ENCODE assay signal across 11 cellular contexts in genomic region chr20:60011512-60012507, GRCh38. TPM values are rescaled to one million over a fixed set of nuclear protein-coding genes. Genes with fewer than 3 reads are reported as not detected.
A peak's percentile ranks its signal among the peaks of the same experiment; 100 is the strongest.
DNase-seq lines count a peak whose midpoint lies in the region; ATAC-seq and TF ChIP-seq lines count a peak whose summit lies in the region.
"Had no signal": no experiment of that assay in that cellular context is flagged by ENCODE, and none has a peak within 500 bp of the region (broad histone marks: within the 10 kb centered on the region; RNA-seq: fewer than 3 reads in every experiment).

No MANE protein-coding gene starts in this region.

- POLR2A ChIA-PET in T-cell (lab: Charles Lee) = no interaction called here

- H3K9me3 Mint-ChIP-seq in T-cell = peaks cover 0 to 11% (median 0%) of the 10 kb centered on the region in 3 donors
- no peaks in the 10 kb centered on the region for H3K9me3 Mint-ChIP-seq in natural killer cell

- intact Hi-C loops in natural killer cell (cut with micrococcal nuclease) = no loop called here
- intact Hi-C loops in left cardiac atrium (cut with DNase I) = no loop called here

- TF ChIP-seq POLR2A in GM18505 (IDR thresholded peaks at IDR 0.05; ENCODE audit: borderline replicate concordance, extremely low read depth, insufficient read depth, insufficient read length) = no peak

- CTCF ChIA-PET in T-cell (lab: Charles Lee) = interaction anchor here in 1 of 2 donors (0.8 kb wide), 1 partner anchor 12 kb away, joined by 3 read pairs; no protein-coding TSS in a partner anchor

- H3K27me3 Mint-ChIP-seq in T-cell (no peaks in the 10 kb centered on the region), natural killer cell (ENCODE audit: low read depth in 2 of 2) (peaks cover 15 to 18% of the 10 kb centered on the region in 2 donors)

- peak in 2 of 4 experiments; percentile 15 to 66 for ATAC-seq in T-cell (replicated peaks in 1 of 4)
- ATAC-seq in natural killer cell = peak; percentile 28 to 70 (median 57)
- ATAC-seq in HG03025 (IDR thresholded peaks at IDR 0.05; ENCODE audit: low FRiP score, unreplicated experiment) = no peak
- ATAC-seq in left cardiac atrium = no peak
- ATAC-seq in GM18505 (IDR thresholded peaks at IDR 0.05; ENCODE audit: unreplicated experiment) = no peak

- H3K36me3 Mint-ChIP-seq in T-cell (no peaks in the 10 kb centered on the region), natural killer cell (no peaks in the 10 kb centered on the region)

- H3K4me3 Mint-ChIP-seq in T-cell (peak overlapping the region in 2 of 3 donors; percentile 17 to 44), natural killer cell (peak overlapping the region; percentile 88)

- no peak for TF ChIP-seq CTCF in natural killer cell (IDR thresholded peaks at IDR 0.05)

- H3K27ac Mint-ChIP-seq in T-cell = peak overlapping the region in 1 of 2 donors; percentile 13
- peak overlapping the region; percentile 16 to 63 for H3K27ac Mint-ChIP-seq in natural killer cell

- H3K4me1 Mint-ChIP-seq in T-cell (peaks cover 26 to 31% (median 27%) of the 10 kb centered on the region in 3 donors), natural killer cell (peaks cover 35 to 41% of the 10 kb centered on the region in 2 donors)

- DNase-seq in H4 (ENCODE audit: low spot score) = peak; percentile 12
- peak; percentile 70 for DNase-seq in NCI-H146 treated with DMSO at 0.1 percent for 48 hours (lab: John Stamatoyannopoulos, UW; ENCODE audit: unreplicated experiment)
- peak in 1 of 34 experiments; percentile 7 for DNase-seq in T-cell
- no peak for DNase-seq in natural killer cell
- DNase-seq in left cardiac atrium = no peak
- DNase-seq in dedifferentiated amniotic fluid mesenchymal stem cell (ENCODE audit: extremely low spot score) = no peak
- DNase-seq: NCI-H1930, small intestine had no signal

RNA-seq across cellular contexts. Expression of gene CDH26, which starts 53.6 kb away (rescaled TPM):
- total RNA-seq in H4 (2014; rRNA removed; shearing (Covaris generic)) = 0.21 TPM in 1 of 2 replicates, not detected in the other
- total RNA-seq in T-cell (1 to 10 TPM; 1.5 to 5.2 (median 2.9) TPM), natural killer cell (1 to 10 TPM; 1.2 to 2.0 (median 1.8) TPM), left cardiac atrium (1 to 10 TPM in 1 of 2 donors, under 1 TPM in 1; 0.84 to 1.4 TPM)
- total RNA-seq: epithelial cell of proximal tubule had no signal

Comparison
In these comparisons a context has a peak if more than half of its experiments do, and no peak if none do; other contexts are left out.
1. DNase-seq: peak in H4 (single experiment) and NCI-H146 treated with DMSO at 0.1 percent for 48 hours (single experiment); none in natural killer cell (single experiment), left cardiac atrium (single experiment) and dedifferentiated amniotic fluid mesenchymal stem cell (single experiment).
2. ATAC-seq: peak in natural killer cell (3 of 3); none in HG03025 (single experiment), left cardiac atrium (0 of 2) and GM18505 (single experiment).